8 cellular contexts compared by ENCODE assay signal in genomic region chr3:195907730-195908438, GRCh38.
DNase-seq lines count a peak whose midpoint lies in the region; ATAC-seq and TF ChIP-seq lines count a peak whose summit lies in the region.

No MANE protein-coding gene starts in this region.

- no peaks in the 10 kb centered on the region for H3K36me3 ChIP-seq in tibial artery

- peak overlapping the region; percentile 87 to 89 (median 87) for H3K4me3 Mint-ChIP-seq in nephron

- H3K27me3 ChIP-seq in tibial artery, result no peaks in the 10 kb centered on the region

- peak overlapping the region; percentile 82 to 92 for H3K4me3 ChIP-seq in tibial artery

- intact Hi-C loops in tibial artery (cut with DNase I; ENCODE audit: low total_unique reads), result no loop called here

- POLR2A ChIA-PET in GM10248 (lab: Yijun Ruan, JAX), result interaction anchor here (0.5 to 2.0 kb wide), 4 partner anchors 11 to 525 kb away, joined by 3 to 8 read pairs (median 4); partner anchors contain the start of gene UBXN7

- H3K9me3 ChIP-seq in tibial artery, result no peaks in the 10 kb centered on the region

- peaks cover 31% of the 10 kb centered on the region for H3K4me1 Mint-ChIP-seq in nephron

- H3K9me3 Mint-ChIP-seq in nephron, result no peaks in the 10 kb centered on the region

- peaks cover 25% of the 10 kb centered on the region for H3K27me3 Mint-ChIP-seq in nephron (ENCODE audit: low read depth)

- H3K27ac ChIP-seq in epithelial cell of prostate (peak overlapping the region; percentile 57), tibial artery (peak overlapping the region; percentile 28 to 45)

- ATAC-seq in HG02759 (IDR thresholded peaks at IDR 0.05; ENCODE audit: unreplicated experiment), result peak; percentile 36

- H3K4me1 ChIP-seq in tibial artery, result peaks cover 0 to 34% (median 30%) of the 10 kb centered on the region in 4 donors

- CTCF ChIA-PET in GM10248 (lab: Yijun Ruan, JAX), result interaction anchor here (1.0 to 5.6 kb wide), 11 partner anchors 8 to 349 kb away, joined by 3 to 67 read pairs (median 4); no protein-coding TSS in a partner anchor

- TF ChIP-seq CTCF in GM10248 (IDR thresholded peaks at IDR 0.05; ENCODE audit: control extremely low read depth, extremely low read depth, low read depth, missing control alignments) (no peak), nephron (IDR thresholded peaks at IDR 0.05; ENCODE audit: unreplicated experiment in 3 of 3) (no peak), tibial artery (IDR thresholded peaks at IDR 0.05) (no peak)

- DNase-seq in GM10248 (ENCODE audit: extremely low spot score), result peak; percentile 41
- peak; percentile 78 for DNase-seq in NCI-H69 (lab: John Stamatoyannopoulos, UW)
- DNase-seq in activated CD8-positive, alpha-beta memory T cell treated with anti-CD3 and anti-CD28 coated beads for 48 hours (ENCODE audit: low read depth in 2 of 3, low spot score in 2 of 3), result peak in 2 of 3 experiments; percentile 30 to 34
- DNase-seq in epithelial cell of prostate (ENCODE audit: low read depth, low spot score), result no peak
- DNase-seq in tibial artery, result peak; percentile 41 to 69
- DNase-seq in iPS-NIHi11 (ENCODE audit: low spot score), result no peak

- H3K27ac Mint-ChIP-seq in nephron, result peak overlapping the region in 2 of 3 experiments; percentile 71 to 72

- H3K36me3 Mint-ChIP-seq in nephron (ENCODE audit: low read depth), result peaks cover 3% of the 10 kb centered on the region

Comparison
In these comparisons a context has a peak if more than half of its experiments do, and no peak if none do; other contexts are left out.
1. DNase-seq: peak in GM10248 (single experiment), NCI-H69 (single experiment), activated CD8-positive, alpha-beta memory T cell treated with anti-CD3 and anti-CD28 coated beads for 48 hours (2 of 3) and tibial artery (2 of 2); none in epithelial cell of prostate (single experiment) and iPS-NIHi11 (single experiment).